7 cellular contexts compared by ENCODE assay signal in genomic region chr19:23550102-23550501, GRCh38.
DNase-seq lines count a peak whose midpoint lies in the region; ATAC-seq, FAIRE-seq and TF ChIP-seq lines count a peak whose summit lies in the region.
"Not testable (repeated sequence)": the region's sequence is repeated elsewhere in the genome, so short reads cannot be mapped to it uniquely, and the experiment has no call there.

No MANE protein-coding gene starts in this region.

- H3K27me3 ChIP-seq in astrocyte (ENCODE audit: insufficient read depth, low read length) = not testable (repeated sequence)

- not testable (repeated sequence) for TF ChIP-seq CTCF in astrocyte (IDR thresholded peaks at IDR 0.05; ENCODE audit: insufficient read depth, low read depth, low read length)

- FAIRE-seq in astrocyte (lab: Jason Lieb, UNC) = not testable (repeated sequence)

- H3K4me1 Mint-ChIP-seq in astrocyte (ENCODE audit: low read depth, unreplicated experiment) = not testable (repeated sequence)

- H3K9me3 ChIP-seq in astrocyte (ENCODE audit: insufficient read depth, low read depth, low read length) = not testable (repeated sequence)

- H3K36me3 Mint-ChIP-seq in astrocyte (ENCODE audit: low read depth, unreplicated experiment) = not testable (repeated sequence)

- not testable (repeated sequence) for H3K79me2 ChIP-seq in astrocyte (ENCODE audit: insufficient read depth, low read length)

- not testable (repeated sequence) for H2AFZ ChIP-seq in astrocyte (ENCODE audit: low read depth, low read length)

- not testable (repeated sequence) for H3K9ac ChIP-seq in astrocyte (ENCODE audit: low read length)

- H3K9me3 Mint-ChIP-seq in astrocyte (ENCODE audit: unreplicated experiment) = peaks cover 18% of the 10 kb centered on the region

- H3K4me3 ChIP-seq in astrocyte (ENCODE audit: insufficient read depth, low read depth, low read length) = not testable (repeated sequence)

- not testable (repeated sequence) for H3K27ac ChIP-seq in astrocyte (ENCODE audit: low read depth, low read length)

- not testable (repeated sequence) for H4K20me1 ChIP-seq in astrocyte (ENCODE audit: insufficient read depth, low read length)

- not testable (repeated sequence) for H3K4me1 ChIP-seq in astrocyte (ENCODE audit: insufficient read depth, low read length)

- not testable (repeated sequence) for H3K4me3 Mint-ChIP-seq in astrocyte (ENCODE audit: unreplicated experiment)

- not testable (repeated sequence) for TF ChIP-seq RAD21 in Ishikawa (IDR thresholded peaks at IDR 0.05; ENCODE audit: low read depth)

- peak; percentile 65 for TF ChIP-seq EP300 in Ishikawa (IDR thresholded peaks at IDR 0.05; ENCODE audit: borderline replicate concordance)

- H3K27me3 Mint-ChIP-seq in astrocyte (ENCODE audit: low read depth, unreplicated experiment) = not testable (repeated sequence)

- not testable (repeated sequence) for H3K4me2 ChIP-seq in astrocyte (ENCODE audit: low read length)

- H3K27ac Mint-ChIP-seq in astrocyte (ENCODE audit: unreplicated experiment) = peak overlapping the region; percentile 60

- DNase-seq in EH (ENCODE audit: low read depth) (peak; percentile 53), HCEC 1CT (peak; percentile 50), RKO (ENCODE audit: low spot score) (peak; percentile 58), kidney tubule cell (ENCODE audit: low spot score) (peak; percentile 88)
- DNase-seq in astrocyte (ENCODE audit: low read depth) = not testable (repeated sequence)

- ATAC-seq in esophagus mucosa = peak; percentile 56

- not testable (repeated sequence) for H3K36me3 ChIP-seq in astrocyte (ENCODE audit: insufficient read depth, low read length)

TF ChIP-seq in Ishikawa, 13 proteins besides CTCF, POLR2A, EP300 and RAD21:
- TF ChIP-seq TEAD4 (IDR thresholded peaks at IDR 0.05) = peak; percentile 72
